Comparison of ENCODE assay signal across 19 cellular contexts in the genomic region with DNA sequence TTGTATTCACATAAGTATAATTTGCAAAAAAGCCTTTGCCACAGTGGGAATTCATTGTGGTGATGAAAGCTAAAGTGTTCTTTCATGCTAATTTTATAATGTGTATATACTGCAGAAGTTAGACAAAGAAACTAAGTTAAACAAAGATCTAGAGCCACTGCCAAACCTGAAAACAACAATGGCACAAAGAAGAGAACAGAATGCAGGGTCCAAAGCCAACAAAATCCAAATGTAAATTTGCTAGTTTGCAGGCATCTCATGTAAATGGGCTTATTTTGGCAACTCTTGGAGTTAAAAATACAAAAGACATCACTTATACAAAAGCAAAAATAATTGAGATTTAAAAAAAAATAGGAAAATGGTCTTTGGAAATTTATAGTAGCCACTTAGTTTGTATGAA.
DNase-seq lines count a peak whose midpoint lies in the region; ATAC-seq and TF ChIP-seq lines count a peak whose summit lies in the region.
"Had no signal": no experiment of that assay in that cellular context is flagged by ENCODE, and none has a peak within 500 bp of the region (broad histone marks: within the 10 kb centered on the region; RNA-seq: fewer than 3 reads in every experiment).

No MANE protein-coding gene starts in this region.

- ATAC-seq in HG03045 (IDR thresholded peaks at IDR 0.05; ENCODE audit: unreplicated experiment): no peak
- ATAC-seq: CD8-positive, alpha-beta T cell; GM12878 had no signal

- CTCF ChIA-PET in HEK293T (lab: Yijun Ruan, JAX): no interaction called here

- H3K27ac ChIP-seq in temporal lobe (ENCODE audit: low read depth, low read length): peak overlapping the region; percentile 75
- H3K27ac ChIP-seq: 22Rv1, BLaER1, SK-N-MC had no signal

- H3K27ac Mint-ChIP-seq in immature natural killer cell: no peak overlapping the region
- H3K27ac Mint-ChIP-seq: CD8-positive, alpha-beta T cell had no signal

- no peaks in the 10 kb centered on the region for H3K9me3 Mint-ChIP-seq in immature natural killer cell
- H3K9me3 Mint-ChIP-seq: CD8-positive, alpha-beta T cell had no signal

- H3K36me3 Mint-ChIP-seq in immature natural killer cell: no peaks in the 10 kb centered on the region

- H3K27me3 Mint-ChIP-seq in immature natural killer cell (ENCODE audit: low read depth in 3 of 3): peaks cover 0 to 3% (median 0%) of the 10 kb centered on the region in 3 donors

- DNase-seq in NCI-H1105 treated with DMSO at 0.1 percent for 48 hours (lab: John Stamatoyannopoulos, UW) (peak; percentile 3), NCI-H1105 (lab: John Stamatoyannopoulos, UW) (no peak), astrocyte of the hippocampus (ENCODE audit: low read depth, low spot score) (peak; percentile 55), globus pallidus (ENCODE audit: low spot score) (peak; percentile 84), immature natural killer cell (no peak), HEK293T (ENCODE audit: extremely low spot score) (no peak)
- DNase-seq: CD8-positive, alpha-beta T cell; DND-41; GDM1; NCI-H1436; NCI-H2029; NCI-H510A; NCI-H774 had no signal

- POLR2A ChIA-PET in HEK293T (lab: Yijun Ruan, JAX): no interaction called here

- peaks cover 34 to 60% of the 10 kb centered on the region in 2 donors for H3K4me1 Mint-ChIP-seq in immature natural killer cell

- H3K4me3 Mint-ChIP-seq in immature natural killer cell: no peak overlapping the region
- H3K4me3 Mint-ChIP-seq: CD8-positive, alpha-beta T cell had no signal

TF ChIP-seq in HEK293T, 16 proteins besides CTCF, POLR2A, EP300 and RAD21:
- TF ChIP-seq LEF1 (IDR thresholded peaks at IDR 0.05; ENCODE audit: borderline replicate concordance) (no peak), NFRKB (IDR thresholded peaks at IDR 0.05) (no peak), FOXK2 (IDR thresholded peaks at IDR 0.05) (no peak), HDGF (IDR thresholded peaks at IDR 0.05; ENCODE audit: borderline replicate concordance) (no peak), ARNT (IDR thresholded peaks at IDR 0.05) (no peak), FOXA1 (IDR thresholded peaks at IDR 0.05) (no peak), ELF4 (IDR thresholded peaks at IDR 0.05) (no peak), FOXM1 (IDR thresholded peaks at IDR 0.05; ENCODE audit: borderline replicate concordance) (no peak), L3MBTL2 (conservative IDR thresholded peaks at IDR 0.05) (no peak), ZNF384 (IDR thresholded peaks at IDR 0.05) (no peak), SP1 (IDR thresholded peaks at IDR 0.05) (no peak)
TF ChIP-seq in HEK293T: peak in this region for 0.

Comparison
In these comparisons a context has a peak if more than half of its experiments do, and no peak if none do; other contexts are left out.
1. DNase-seq: peak in NCI-H1105 treated with DMSO at 0.1 percent for 48 hours (single experiment), astrocyte of the hippocampus (single experiment) and globus pallidus (single experiment); none in NCI-H1105 (single experiment), immature natural killer cell (0 of 3) and HEK293T (single experiment).